Comparison of ENCODE assay signal across 1 cellular context in the genomic region with DNA sequence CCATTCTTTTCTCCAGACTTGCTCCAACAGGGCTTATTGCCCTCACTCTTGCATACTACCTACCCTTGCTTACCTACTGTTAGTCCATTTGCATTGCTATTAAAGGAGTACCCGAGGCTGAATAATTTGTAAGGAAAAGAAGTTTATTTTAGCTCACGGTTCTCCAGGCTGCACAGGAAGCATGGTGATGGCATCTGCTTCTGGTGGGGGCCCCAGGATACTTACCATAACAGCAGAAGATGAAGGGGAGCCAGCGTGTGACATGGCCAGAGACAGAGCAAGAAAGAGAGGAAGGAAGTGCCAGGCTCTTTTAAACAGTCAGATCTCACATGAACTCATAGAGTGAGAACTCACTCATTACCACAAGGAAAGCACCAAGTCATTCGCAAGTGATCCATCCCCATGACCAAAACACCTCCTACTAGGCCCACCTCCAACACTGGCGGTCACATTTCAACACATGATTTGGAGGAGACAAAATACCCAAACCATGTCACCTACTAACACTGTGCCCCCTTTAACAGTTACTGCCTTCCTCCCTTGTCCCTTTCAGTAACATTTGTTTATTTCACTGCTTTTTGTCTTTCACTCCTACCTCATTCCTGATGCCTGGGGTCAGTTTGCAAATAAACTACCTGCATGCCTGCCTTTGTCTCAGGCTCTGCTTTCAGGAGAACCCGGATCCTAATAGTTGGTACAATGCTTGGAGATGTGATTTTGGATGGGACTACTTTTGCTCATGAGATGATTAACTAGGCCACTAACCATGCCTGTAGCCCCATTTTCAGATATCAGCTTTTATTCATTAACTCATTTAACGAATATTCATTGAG.
TF ChIP-seq lines count a peak whose summit lies in the region.

No MANE protein-coding gene starts in this region.

TF ChIP-seq in IMR-90, 13 proteins besides CTCF, POLR2A, EP300 and RAD21:
- TF ChIP-seq RFX5 (IDR thresholded peaks at IDR 0.05; ENCODE audit: low read depth, low read length) (no peak), FOS (IDR thresholded peaks at IDR 0.05; ENCODE audit: low read depth, low read length) (no peak), NFE2L2 (IDR thresholded peaks at IDR 0.05; ENCODE audit: low read depth, low read length) (no peak), BHLHE40 (IDR thresholded peaks at IDR 0.05; ENCODE audit: low read depth, low read length) (no peak), MXI1 (IDR thresholded peaks at IDR 0.05; ENCODE audit: borderline replicate concordance, low read depth, low read length) (no peak), CEBPB (IDR thresholded peaks at IDR 0.05; ENCODE audit: low read depth, low read length) (no peak), RCOR1 (IDR thresholded peaks at IDR 0.05; ENCODE audit: insufficient replicate concordance, low read length) (no peak), CHD1 (IDR thresholded peaks at IDR 0.05; ENCODE audit: low read depth, low read length) (no peak), MAFK (IDR thresholded peaks at IDR 0.05; ENCODE audit: low read depth, low read length) (no peak), MAZ (IDR thresholded peaks at IDR 0.05; ENCODE audit: borderline replicate concordance, low read depth, low read length) (no peak), SMC3 (IDR thresholded peaks at IDR 0.05; ENCODE audit: low read depth, low read length) (no peak)
- TF ChIP-seq, protein P1, sequence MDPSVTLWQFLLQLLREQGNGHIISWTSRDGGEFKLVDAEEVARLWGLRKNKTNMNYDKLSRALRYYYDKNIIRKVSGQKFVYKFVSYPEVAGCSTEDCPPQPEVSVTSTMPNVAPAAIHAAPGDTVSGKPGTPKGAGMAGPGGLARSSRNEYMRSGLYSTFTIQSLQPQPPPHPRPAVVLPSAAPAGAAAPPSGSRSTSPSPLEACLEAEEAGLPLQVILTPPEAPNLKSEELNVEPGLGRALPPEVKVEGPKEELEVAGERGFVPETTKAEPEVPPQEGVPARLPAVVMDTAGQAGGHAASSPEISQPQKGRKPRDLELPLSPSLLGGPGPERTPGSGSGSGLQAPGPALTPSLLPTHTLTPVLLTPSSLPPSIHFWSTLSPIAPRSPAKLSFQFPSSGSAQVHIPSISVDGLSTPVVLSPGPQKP (IDR thresholded peaks at IDR 0.05; ENCODE audit: borderline replicate concordance, low read depth, low read length), result no peak
- TF ChIP-seq, protein P2, sequence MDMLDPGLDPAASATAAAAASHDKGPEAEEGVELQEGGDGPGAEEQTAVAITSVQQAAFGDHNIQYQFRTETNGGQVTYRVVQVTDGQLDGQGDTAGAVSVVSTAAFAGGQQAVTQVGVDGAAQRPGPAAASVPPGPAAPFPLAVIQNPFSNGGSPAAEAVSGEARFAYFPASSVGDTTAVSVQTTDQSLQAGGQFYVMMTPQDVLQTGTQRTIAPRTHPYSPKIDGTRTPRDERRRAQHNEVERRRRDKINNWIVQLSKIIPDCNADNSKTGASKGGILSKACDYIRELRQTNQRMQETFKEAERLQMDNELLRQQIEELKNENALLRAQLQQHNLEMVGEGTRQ (IDR thresholded peaks at IDR 0.05; ENCODE audit: low read depth, low read length), result no peak
